In the genomic region with DNA sequence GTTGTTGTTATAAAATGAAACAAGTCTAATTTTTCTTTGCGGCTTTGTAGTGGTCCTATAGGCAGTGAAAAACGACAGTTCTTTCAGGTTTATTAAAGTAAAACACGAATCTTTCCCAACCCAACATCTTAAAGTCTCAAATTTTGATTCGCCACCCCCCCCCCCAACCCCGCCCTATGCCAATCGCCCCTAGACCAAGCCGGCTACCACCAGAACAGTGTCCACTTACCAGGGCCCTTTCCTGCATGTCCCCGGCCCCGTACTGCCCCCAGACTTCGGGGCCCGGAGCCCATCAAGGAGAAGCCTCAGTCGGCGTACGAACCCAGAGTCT, we compare ENCODE assay signal across 8 cellular contexts.
DNase-seq lines count a peak whose midpoint lies in the region; ATAC-seq and TF ChIP-seq lines count a peak whose summit lies in the region.

No MANE protein-coding gene starts in this region.

- DNase-seq in RWPE1 (ENCODE audit: low spot score) = no peak
- DNase-seq in fibroblast of mammary gland (ENCODE audit: low read depth) = no peak
- DNase-seq in skeletal muscle cell (ENCODE audit: low read depth) = no peak
- no peak for DNase-seq in GM13976 (ENCODE audit: low spot score)
- DNase-seq in NCI-H1930 (lab: John Stamatoyannopoulos, UW) = no peak
- DNase-seq in posterior cingulate gyrus = no peak

- POLR2A ChIA-PET in RWPE1 (lab: Yijun Ruan, JAX; ENCODE audit: low non-redundant PET) = interaction anchor here (0.8 kb wide), 1 partner anchor 29 kb away, joined by 3 read pairs; no protein-coding TSS in a partner anchor

- in situ Hi-C loops in GM13976 (cut with MboI; ENCODE audit: low sequenced_read_pairs, unreplicated experiment) = no loop called here

- intact Hi-C loops in posterior cingulate gyrus (cut with DNase I) = no loop called here

- TF ChIP-seq CTCF in RWPE1 (conservative IDR thresholded peaks at IDR 0.05; ENCODE audit: low read depth) (no peak), fibroblast of mammary gland (conservative IDR thresholded peaks at IDR 0.05; ENCODE audit: control insufficient read depth, insufficient read depth, low read depth, low read length) (no peak), GM13976 (IDR thresholded peaks at IDR 0.05; ENCODE audit: borderline replicate concordance, control extremely low read depth, extremely low read depth, insufficient read depth, missing control alignments) (no peak)

- CTCF ChIA-PET in RWPE1 (lab: Yijun Ruan, JAX) = interaction anchor here (0.8 kb wide), 1 partner anchor 97 kb away, joined by 4 read pairs; no protein-coding TSS in a partner anchor

- peak overlapping the region; percentile 90 for H3K27ac ChIP-seq in RWPE1

- ATAC-seq in GM19023 (IDR thresholded peaks at IDR 0.05; ENCODE audit: unreplicated experiment) (peak; percentile 14), GM18502 (IDR thresholded peaks at IDR 0.05; ENCODE audit: poor library complexity, unreplicated experiment) (no peak)

- H3K4me3 ChIP-seq in fibroblast of mammary gland (ENCODE audit: control insufficient read depth, low read depth, low read length) = peak overlapping the region; percentile 85
- H3K4me3 ChIP-seq in skeletal muscle cell (ENCODE audit: low read depth, low read length) = peak overlapping the region; percentile 91
